Comparison of ENCODE assay signal across 1 cellular context in the genomic region with DNA sequence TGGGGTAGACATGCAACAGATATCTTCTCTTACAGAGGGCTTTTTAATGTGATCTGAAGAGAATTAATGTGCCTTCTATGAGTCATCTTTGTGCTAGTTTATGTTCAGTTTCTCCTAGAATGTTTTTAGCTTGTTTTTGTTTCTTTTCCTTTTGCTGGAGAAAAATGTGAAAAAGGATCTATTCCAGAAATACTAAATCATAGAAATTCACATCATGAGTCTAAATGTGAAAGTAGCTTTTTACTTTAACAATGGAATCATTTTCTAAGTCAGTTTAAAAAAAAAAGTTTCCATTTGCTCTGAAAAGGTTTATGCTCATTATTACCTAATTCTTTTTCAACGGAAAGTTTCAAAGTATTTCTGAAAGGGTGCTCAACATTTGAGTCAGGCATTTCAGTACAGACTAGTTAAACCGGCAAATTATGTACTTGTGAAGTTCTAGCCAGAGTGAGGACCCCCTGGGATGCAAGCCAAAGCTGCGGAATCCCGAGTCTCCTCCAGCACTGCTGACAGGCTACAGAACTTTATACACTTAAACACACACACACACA.
TF ChIP-seq lines count a peak whose summit lies in the region.

No MANE protein-coding gene starts in this region.

TF ChIP-seq in HEK293, 187 proteins besides CTCF, POLR2A, EP300 and RAD21 (continued from another document):
- TF ChIP-seq ZSCAN4 (tag by site-specific recombination; IDR thresholded peaks at IDR 0.05) (0 out of 2 replicates have a peak, but pooled peaks have one; percentile 37), ZBTB17 (tag by site-specific recombination; IDR thresholded peaks at IDR 0.05) (0 out of 2 replicates have a peak, but pooled peaks have one; percentile 20), ZNF335 (tag by site-specific recombination; conservative IDR thresholded peaks at IDR 0.05) (peak; percentile 86)
